In the genomic region with DNA sequence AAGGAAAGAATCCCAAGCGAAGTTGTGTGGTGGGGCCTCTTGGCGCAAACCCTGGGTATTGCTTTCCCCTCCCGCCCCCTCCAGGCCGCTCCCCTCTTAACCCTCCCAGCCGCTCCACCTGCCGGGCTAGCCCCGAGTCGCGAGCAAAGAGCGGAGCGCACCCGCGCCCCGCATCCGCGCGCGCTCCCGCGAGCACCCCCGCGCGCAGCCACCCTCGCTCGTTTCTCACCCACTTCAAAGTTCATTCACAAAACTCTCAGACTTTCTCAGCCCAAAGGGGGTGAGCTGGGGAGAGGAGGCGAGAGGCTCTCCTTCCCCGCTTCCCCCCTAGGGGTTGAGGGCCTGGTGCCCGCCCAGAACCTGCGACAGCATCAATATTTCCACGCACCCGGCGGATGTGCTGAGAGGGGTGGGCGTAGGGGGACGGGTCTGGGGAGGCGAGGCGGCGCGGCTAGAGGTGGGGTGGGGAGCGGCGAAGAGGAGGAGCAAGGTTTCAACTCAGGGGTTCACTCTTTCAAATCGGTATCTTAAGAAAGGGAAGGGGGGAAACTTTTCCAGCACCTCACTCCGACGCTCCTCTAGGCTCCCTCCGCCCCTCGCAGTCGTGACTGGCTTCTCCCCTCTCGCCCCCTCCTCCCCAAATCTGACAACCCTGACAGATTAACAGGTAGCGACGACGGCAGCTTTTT, we compare ENCODE assay signal across 8 cellular contexts. TPM values are rescaled to one million over a fixed set of nuclear protein-coding genes. Genes with fewer than 3 reads are reported as not detected.
A peak's percentile ranks its signal among the peaks of the same experiment; 100 is the strongest.
DNase-seq lines count a peak whose midpoint lies in the region; ATAC-seq and FAIRE-seq lines count a peak whose summit lies in the region.

No MANE protein-coding gene starts in this region.

- FAIRE-seq in RCC 7860 (lab: Jason Lieb, UNC), result no peak

- H3K27me3 Mint-ChIP-seq in naive B cell, result peaks cover 0 to 15% (median 4%) of the 10 kb centered on the region in 3 donors
- peaks cover 71% of the 10 kb centered on the region for H3K27me3 Mint-ChIP-seq in stimulated activated memory B cell treated with anti-CD40 and anti-IgM and Interleukin-4, amounts not matched to agents 10 μg/mL and 1 μg/mL and 100 μg/mL, for 72 hours

- H3K4me1 Mint-ChIP-seq in naive B cell, result peaks cover 13 to 37% (median 36%) of the 10 kb centered on the region in 3 donors
- H3K4me1 Mint-ChIP-seq in stimulated activated memory B cell treated with anti-CD40 and anti-IgM and Interleukin-4, amounts not matched to agents 10 μg/mL and 1 μg/mL and 100 μg/mL, for 72 hours, result peaks cover 35% of the 10 kb centered on the region

- no peaks in the 10 kb centered on the region for H3K9me3 Mint-ChIP-seq in naive B cell
- no peaks in the 10 kb centered on the region for H3K9me3 Mint-ChIP-seq in stimulated activated memory B cell treated with anti-CD40 and anti-IgM and Interleukin-4, amounts not matched to agents 10 μg/mL and 1 μg/mL and 100 μg/mL, for 72 hours

- H3K27ac Mint-ChIP-seq in naive B cell, result peak overlapping the region; percentile 72 to 98 (median 96)
- H3K27ac Mint-ChIP-seq in stimulated activated memory B cell treated with anti-CD40 and anti-IgM and Interleukin-4, amounts not matched to agents 10 μg/mL and 1 μg/mL and 100 μg/mL, for 72 hours, result no peak overlapping the region

- no peaks in the 10 kb centered on the region for H3K36me3 Mint-ChIP-seq in naive B cell
- H3K36me3 Mint-ChIP-seq in stimulated activated memory B cell treated with anti-CD40 and anti-IgM and Interleukin-4, amounts not matched to agents 10 μg/mL and 1 μg/mL and 100 μg/mL, for 72 hours, result no peaks in the 10 kb centered on the region

- H3K4me3 Mint-ChIP-seq in naive B cell, result peak overlapping the region; percentile 95 to 100 (median 98)
- peak overlapping the region; percentile 80 for H3K4me3 Mint-ChIP-seq in stimulated activated memory B cell treated with anti-CD40 and anti-IgM and Interleukin-4, amounts not matched to agents 10 μg/mL and 1 μg/mL and 100 μg/mL, for 72 hours

- peak; percentile 42 for DNase-seq in 8988T
- DNase-seq in HCEC 1CT, result peak; percentile 21
- peak; percentile 76 for DNase-seq in NOMO-1 treated with dmso at 0.1 percent for 144 hours (lab: John Stamatoyannopoulos, UW; ENCODE audit: unreplicated experiment)
- DNase-seq in activated T-cell treated with anti-CD3 and anti-CD28 coated beads for 48 hours (ENCODE audit: low read depth), result peak; percentile 63
- DNase-seq in naive B cell, result peak; percentile 89
- no peak for DNase-seq in RCC 7860 (ENCODE audit: low spot score)

- ATAC-seq in esophagus mucosa, result peak; percentile 60
- ATAC-seq in naive B cell (ENCODE audit: low read depth in 2 of 2), result peak; percentile 51 to 55
- no peak for ATAC-seq in stimulated activated memory B cell treated with anti-CD40 and anti-IgM and Interleukin-4, amounts not matched to agents 10 μg/mL and 1 μg/mL and 100 μg/mL, for 72 hours

RNA-seq across cellular contexts. Expression of a gene that starts 1.8 kb away (rescaled TPM):
- total RNA-seq in esophagus mucosa, result 7.9 TPM
- 1 to 10 TPM in 3 of 6 donors, under 1 TPM in 3; 0.37 to 2.7 (median 1.1) TPM for polyA plus RNA-seq in naive B cell (ENCODE audit: low read depth in 6 of 6)
